In genomic region chr9:99819123-99819483, GRCh38 we compare ENCODE assay signal across 8 cellular contexts. TPM values are rescaled to one million over a fixed set of nuclear protein-coding genes. Genes with fewer than 3 reads are reported as not detected.
A peak's percentile ranks its signal among the peaks of the same experiment; 100 is the strongest.
DNase-seq lines count a peak whose midpoint lies in the region; TF ChIP-seq lines count a peak whose summit lies in the region.

No MANE protein-coding gene starts in this region.

- H3T11ph ChIP-seq in H9 (ENCODE audit: low read length), result no peak overlapping the region

- H3K18ac ChIP-seq in H9 (ENCODE audit: insufficient read length, low read depth, low read length), result no peak overlapping the region

- peak overlapping the region; percentile 91 for H3K14ac ChIP-seq in H9 (ENCODE audit: insufficient read depth, low read length)

- H3K4me2 ChIP-seq in H9 (ENCODE audit: insufficient read depth, insufficient read length, low read length), result peak overlapping the region; percentile 39

- no peak overlapping the region for H2BK20ac ChIP-seq in H9 (ENCODE audit: low read depth, low read length, poor library complexity, severe bottlenecking)

- H4K91ac ChIP-seq in H9 (ENCODE audit: insufficient read length, low read depth, low read length), result no peak overlapping the region

- H3K36me3 Mint-ChIP-seq in H9 (ENCODE audit: insufficient read depth in 1 of 3, low read depth in 3 of 3) (peaks cover 0 to 2% (median 0%) of the 10 kb centered on the region in 3 experiments; a peak in 2 of 7 replicates), progenitor cell of endocrine pancreas (ENCODE audit: insufficient read depth) (peaks cover 3% of the 10 kb centered on the region)

- H3K9ac ChIP-seq in H9 (ENCODE audit: extremely low read depth, insufficient read length, low read length), result peak overlapping the region; percentile 10

- no peaks in the 10 kb centered on the region for H3K79me1 ChIP-seq in H9 (ENCODE audit: insufficient read depth, low read depth, low read length, poor library complexity, severe bottlenecking)

- TF ChIP-seq CTCF in H9 (conservative IDR thresholded peaks at IDR 0.05) (no peak), progenitor cell of endocrine pancreas (IDR thresholded peaks at IDR 0.05; ENCODE audit: unreplicated experiment) (no peak)

- peak; percentile 68 for TF ChIP-seq POLR2A in erythroblast (IDR thresholded peaks at IDR 0.05; ENCODE audit: low read length)

- H3K27me3 Mint-ChIP-seq in H9 (ENCODE audit: low read depth) (peaks cover 44% of the 10 kb centered on the region), progenitor cell of endocrine pancreas (peaks cover 21% of the 10 kb centered on the region)

- H4K5ac ChIP-seq in H9 (ENCODE audit: insufficient read length, low read depth, low read length), result no peak overlapping the region

- no peak overlapping the region for H2AK5ac ChIP-seq in H9 (ENCODE audit: insufficient read length, low read length)

- no peak overlapping the region for H2BK120ac ChIP-seq in H9 (ENCODE audit: low read depth, low read length, poor library complexity, severe bottlenecking)

- no peak for DNase-seq in H9
- DNase-seq in SJCRH30, result no peak
- peak in 1 of 2 experiments; percentile 85 for DNase-seq in erythroblast (lab: John Stamatoyannopoulos, UW)
- no peak for DNase-seq in progenitor cell of endocrine pancreas (ENCODE audit: low spot score, unreplicated experiment)
- no peak for DNase-seq in AG20443 (ENCODE audit: low spot score)
- DNase-seq in NCI-H748 (lab: John Stamatoyannopoulos, UW; ENCODE audit: unreplicated experiment), result no peak
- no peak for DNase-seq in HuH-7 (ENCODE audit: low spot score)
- DNase-seq in NK-92 (lab: John Stamatoyannopoulos, UW; ENCODE audit: unreplicated experiment), result no peak

- H2BK15ac ChIP-seq in H9 (ENCODE audit: low read depth, low read length), result no peak overlapping the region

- H3K9me3 Mint-ChIP-seq in H9 (peaks cover 0 to 3% of the 10 kb centered on the region in 2 experiments; a peak in 2 of 5 replicates), progenitor cell of endocrine pancreas (ENCODE audit: low read depth) (no peaks in the 10 kb centered on the region)

- no peaks in the 10 kb centered on the region for H4K20me1 ChIP-seq in H9 (ENCODE audit: control insufficient read depth, insufficient read depth, insufficient read length)

- H3K4me1 ChIP-seq in H9 (ENCODE audit: insufficient read depth, low read length) (peaks cover 9% of the 10 kb centered on the region), SJCRH30 (peaks cover 4% of the 10 kb centered on the region; the same call in 1 of the 2 replicates)

- H3K79me2 ChIP-seq in H9 (ENCODE audit: insufficient read depth, low read length), result no peaks in the 10 kb centered on the region

- H3K27ac Mint-ChIP-seq in H9 (peak overlapping the region; percentile 54 to 92 (median 61); a peak in 4 of 7 replicates), progenitor cell of endocrine pancreas (peak overlapping the region; percentile 90)

- WGBS in H9 (ENCODE audit: extremely low coverage, insufficient read length, low lambda C conversion rate), result no CpG with 5 or more reads among the region's 5 CpGs

- H3K4me3 Mint-ChIP-seq in H9 (peak overlapping the region; percentile 86 to 96), progenitor cell of endocrine pancreas (ENCODE audit: low read depth) (peak overlapping the region; percentile 91)

- no peak overlapping the region; the same call in 1 of the 2 replicates for H3K4ac ChIP-seq in H9 (ENCODE audit: low read depth, low read length)

- H3K4me1 Mint-ChIP-seq in H9, result peaks cover 44 to 47% of the 10 kb centered on the region in 2 experiments
- peaks cover 29% of the 10 kb centered on the region for H3K4me1 Mint-ChIP-seq in progenitor cell of endocrine pancreas (ENCODE audit: low read depth)

- no peak overlapping the region for H3K23ac ChIP-seq in H9 (ENCODE audit: insufficient read length, low read depth, low read length)

- H3K27ac ChIP-seq in H9 (ENCODE audit: insufficient read length, low read depth, low read length), result no peak overlapping the region
- H3K27ac ChIP-seq in SJCRH30, result peak overlapping the region; percentile 96

- no peak overlapping the region for H3K56ac ChIP-seq in H9 (ENCODE audit: insufficient read length, low read depth, low read length)

- H3K36me3 ChIP-seq in SJCRH30, result no peaks in the 10 kb centered on the region

- peaks cover 33% of the 10 kb centered on the region for H3K23me2 ChIP-seq in H9 (ENCODE audit: insufficient read length, low read depth, low read length, poor library complexity, severe bottlenecking)

- H3K4me3 ChIP-seq in SJCRH30, result peak overlapping the region; percentile 86

- no peak overlapping the region for H2BK5ac ChIP-seq in H9 (ENCODE audit: insufficient read length, low read length)

- H2BK12ac ChIP-seq in H9 (ENCODE audit: insufficient read length, low read depth, low read length), result no peak overlapping the region

- H4K8ac ChIP-seq in H9 (replicated peaks; ENCODE audit: insufficient read length, low read depth, low read length), result no peak overlapping the region

- H3K27me3 ChIP-seq in H9 (ENCODE audit: insufficient read depth, low read length) (peaks cover 20% of the 10 kb centered on the region; the same call in 1 of the 2 replicates), SJCRH30 (no peaks in the 10 kb centered on the region)

- no peak overlapping the region for H2AFZ ChIP-seq in H9 (ENCODE audit: low read length)

- H3K9me3 ChIP-seq in H9 (ENCODE audit: control insufficient read depth, low read depth, low read length), result no peaks in the 10 kb centered on the region
- no peaks in the 10 kb centered on the region for H3K9me3 ChIP-seq in SJCRH30 (replicated peaks)

RNA-seq across cellular contexts. Expression of gene NR4A3, which starts 2.6 kb away (rescaled TPM):
- total RNA-seq in H9 (2021) (0.20 and 0.24 TPM in 2 replicates), progenitor cell of endocrine pancreas (1.2 and 1.4 TPM in 2 replicates)
- total RNA-seq in SJCRH30 (2014; rRNA removed; shearing (Covaris generic)), result 0.13 and 0.32 TPM in 2 replicates
